3 cellular contexts compared by ENCODE assay signal in the genomic region with DNA sequence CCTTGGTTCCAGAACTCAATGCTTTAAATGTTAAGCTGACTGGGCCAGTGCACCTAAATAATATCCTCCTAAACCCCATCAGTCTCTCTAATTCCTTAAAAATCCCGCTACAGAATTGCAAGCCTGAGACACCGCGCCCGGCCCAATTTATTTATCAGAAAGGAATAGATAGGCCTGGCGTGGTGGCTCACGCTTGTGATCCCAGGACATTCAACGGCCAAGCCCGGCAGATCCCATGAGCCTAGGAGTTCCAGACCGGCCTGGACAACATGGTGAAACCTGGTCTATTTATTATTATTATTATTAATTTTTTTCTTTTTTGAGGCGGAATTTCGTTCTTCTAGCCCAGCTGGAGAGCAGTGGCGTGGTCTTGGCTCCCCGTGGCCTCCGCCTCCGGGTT.
"Had no signal": no experiment of that assay in that cellular context is flagged by ENCODE, and none has a peak within 500 bp of the region (broad histone marks: within the 10 kb centered on the region; RNA-seq: fewer than 3 reads in every experiment).

No MANE protein-coding gene starts in this region.

- DNase-seq: GDM1, GF-D8 had no signal

- H3K4me3 ChIP-seq: GM12878 had no signal
